ENCODE assay signal across 8 cellular contexts in genomic region chr15:40569139-40569953, GRCh38.
DNase-seq lines count a peak whose midpoint lies in the region; ATAC-seq and TF ChIP-seq lines count a peak whose summit lies in the region.

RPUSD2 (plus strand) TSS chr15:40569299; CDS start chr15:40569338, 39 bp downstream.

- H3K4me1 ChIP-seq in iPS-15b (ENCODE audit: control insufficient read depth, insufficient read depth, low read length), result peaks cover 7% of the 10 kb centered on the region

- H3K27ac ChIP-seq in brain microvascular endothelial cell, result peak within 1 kb of the TSS; percentile 78

- H3K27me3 ChIP-seq in brain microvascular endothelial cell (replicated peaks), result no peaks in the 10 kb centered on the region
- H3K27me3 ChIP-seq in iPS-15b (ENCODE audit: control insufficient read depth, insufficient read depth, low read length), result no peaks in the 10 kb centered on the region

- no peaks in the 10 kb centered on the region for H3K9me3 ChIP-seq in iPS-15b (ENCODE audit: control insufficient read depth, insufficient read depth, low read length)

- TF ChIP-seq CTCF in GM13976 (IDR thresholded peaks at IDR 0.05; ENCODE audit: borderline replicate concordance, control extremely low read depth, extremely low read depth, insufficient read depth, missing control alignments) (no peak), brain microvascular endothelial cell (IDR thresholded peaks at IDR 0.05; ENCODE audit: low read depth, low read length, missing control alignments) (no peak)

- H3K36me3 ChIP-seq in brain microvascular endothelial cell (replicated peaks) (peaks cover 10% of the 10 kb centered on the region), iPS-15b (ENCODE audit: control insufficient read depth, insufficient read depth, low read length) (peaks cover 7% of the 10 kb centered on the region)

- ATAC-seq in HG03039 (IDR thresholded peaks at IDR 0.05; ENCODE audit: unreplicated experiment) (peak; percentile 44), HG03571 (IDR thresholded peaks at IDR 0.05; ENCODE audit: unreplicated experiment) (no peak)

- H3K9ac ChIP-seq in iPS-15b (ENCODE audit: low read depth, low read length), result peak within 1 kb of the TSS; percentile 87

- DNase-seq in GM13976 (ENCODE audit: low spot score) (peak; percentile 95), NCI-H2171 treated with DMSO at 0.1 percent for 48 hours (lab: John Stamatoyannopoulos, UW) (peak; percentile 87), UCSD-AML1 (lab: John Stamatoyannopoulos, UW; ENCODE audit: unreplicated experiment) (peak; percentile 89), brain microvascular endothelial cell (peak; percentile 92), skeletal muscle cell (ENCODE audit: low read depth) (peak; percentile 69)

- in situ Hi-C loops in GM13976 (cut with MboI; ENCODE audit: low sequenced_read_pairs, unreplicated experiment) (no loop called here), brain microvascular endothelial cell (cut with HindIII; ENCODE audit: low pct_ligation_motif_present, low sequenced_read_pairs) (no loop called here)

- H3K4me3 ChIP-seq in brain microvascular endothelial cell (ENCODE audit: low read depth, low read length), result peak within 1 kb of the TSS; percentile 99
- H3K4me3 ChIP-seq in iPS-15b (ENCODE audit: low read depth, low read length), result peak within 1 kb of the TSS; percentile 99
- peak within 1 kb of the TSS; percentile 91 for H3K4me3 ChIP-seq in skeletal muscle cell (ENCODE audit: low read depth, low read length)
